In the genomic region with DNA sequence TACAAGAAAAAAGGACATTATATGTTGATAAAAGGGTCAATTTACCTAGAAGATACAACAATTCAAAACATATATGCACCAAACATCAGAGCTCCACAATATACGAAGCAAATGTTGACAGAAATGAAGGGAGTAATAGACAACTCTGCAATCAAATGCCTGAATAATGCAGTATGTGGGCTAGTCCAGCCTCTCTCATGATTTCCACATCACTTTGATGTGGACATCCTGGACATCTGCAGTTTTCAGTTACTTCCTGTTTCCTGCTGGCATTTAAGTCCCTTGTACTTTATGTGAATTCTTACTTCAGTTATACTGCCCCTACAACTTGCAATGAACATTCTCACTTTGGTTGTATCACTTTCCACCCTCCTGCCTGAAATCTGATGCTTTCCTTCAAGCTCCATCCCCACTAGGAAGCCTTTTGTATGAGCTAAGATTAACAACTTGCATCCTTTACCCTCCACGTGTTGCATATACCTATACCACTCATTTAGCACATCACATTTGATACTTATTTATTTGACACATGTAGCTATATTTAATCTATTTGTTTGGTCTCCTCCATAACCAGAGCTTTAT, we compare ENCODE assay signal across 16 cellular contexts. TPM values are rescaled to one million over a fixed set of nuclear protein-coding genes. Genes with fewer than 3 reads are reported as not detected.
A peak's percentile ranks its signal among the peaks of the same experiment; 100 is the strongest.
DNase-seq lines count a peak whose midpoint lies in the region; ATAC-seq and TF ChIP-seq lines count a peak whose summit lies in the region.
"Had no signal": no experiment of that assay in that cellular context is flagged by ENCODE, and none has a peak within 500 bp of the region (broad histone marks: within the 10 kb centered on the region; RNA-seq: fewer than 3 reads in every experiment).

No MANE protein-coding gene starts in this region.

- H3K36me3 Mint-ChIP-seq in CD14-positive monocyte, result peaks cover 3 to 5% of the 10 kb centered on the region in 2 donors
- H3K36me3 Mint-ChIP-seq in activated T-cell treated with anti-CD3 and anti-CD28 coated beads, Interleukin-2, amount 50 U/mL, for 4 hours (ENCODE audit: insufficient read depth), result peaks cover 13% of the 10 kb centered on the region

- TF ChIP-seq CTCF in CD14-positive monocyte (IDR thresholded peaks at IDR 0.05) (no peak), fibroblast of villous mesenchyme (IDR thresholded peaks at IDR 0.05; ENCODE audit: insufficient read depth, low read depth, low read length) (no peak)

- peak overlapping the region in 1 of 2 donors; percentile 68 for H3K4me3 Mint-ChIP-seq in CD14-positive monocyte
- no peak overlapping the region for H3K4me3 Mint-ChIP-seq in activated T-cell treated with anti-CD3 and anti-CD28 coated beads, Interleukin-2, amount 50 U/mL, for 4 hours

- ATAC-seq in HG03520 (IDR thresholded peaks at IDR 0.05; ENCODE audit: unreplicated experiment) (no peak), HG02571 (IDR thresholded peaks at IDR 0.05; ENCODE audit: unreplicated experiment) (no peak)
- no peak for ATAC-seq in activated T-cell treated with anti-CD3 and anti-CD28 coated beads, Interleukin-2, amount 50 U/mL, for 4 hours
- ATAC-seq: GM12878, K562 had no signal

- no peak overlapping the region for H3K4me3 ChIP-seq in fibroblast of villous mesenchyme (ENCODE audit: low read depth, low read length)
- H3K4me3 ChIP-seq: coronary artery, GM12878, K562, transverse colon had no signal

- H3K27me3 Mint-ChIP-seq in CD14-positive monocyte (ENCODE audit: low read depth in 3 of 3), result peaks cover 0 to 2% (median 0%) of the 10 kb centered on the region in 3 donors
- H3K27me3 Mint-ChIP-seq in activated T-cell treated with anti-CD3 and anti-CD28 coated beads, Interleukin-2, amount 50 U/mL, for 4 hours (ENCODE audit: low read depth), result no peaks in the 10 kb centered on the region

- DNase-seq in CD14-positive monocyte (ENCODE audit: low spot score), result no peak
- peak; percentile 60 for DNase-seq in HT1080 (ENCODE audit: low read depth)
- DNase-seq in SIG-M5 (lab: John Stamatoyannopoulos, UW), result peak; percentile 53
- DNase-seq in fibroblast of villous mesenchyme (ENCODE audit: low read depth), result peak; percentile 54
- no peak for DNase-seq in stimulated activated CD4-positive, alpha-beta T cell treated with anti-CD3 and anti-CD28 coated beads, Interleukin-15, amount 100 ng/mL, for 24 hours
- DNase-seq in activated T-cell treated with anti-CD3 and anti-CD28 coated beads, Interleukin-2, amount 50 U/mL, for 4 hours, result no peak
- DNase-seq: activated T-cell treated with anti-CD3 and anti-CD28 coated beads, Interleukin-2, amount 50 U/mL, for 1 hour; DMS79; NCI-H2081 treated with DMSO at 0.1 percent for 48 hours; T-helper 1 cell; transverse colon had no signal

- peaks cover 0 to 4% (median 0%) of the 10 kb centered on the region in 7 donors for H3K9me3 Mint-ChIP-seq in CD14-positive monocyte
- peaks cover 19% of the 10 kb centered on the region for H3K9me3 Mint-ChIP-seq in activated T-cell treated with anti-CD3 and anti-CD28 coated beads, Interleukin-2, amount 50 U/mL, for 4 hours

- H3K4me1 Mint-ChIP-seq in CD14-positive monocyte, result peaks cover 84% of the 10 kb centered on the region
- peaks cover 23% of the 10 kb centered on the region for H3K4me1 Mint-ChIP-seq in activated T-cell treated with anti-CD3 and anti-CD28 coated beads, Interleukin-2, amount 50 U/mL, for 4 hours (ENCODE audit: low read depth)

- intact Hi-C loops in CD14-positive monocyte (cut with micrococcal nuclease), result loop anchor here in 1 of 2 donors (10.0 kb wide), 1 partner anchor 121 kb away; no protein-coding TSS in a partner anchor

- peak overlapping the region; percentile 76 to 90 (median 88) for H3K27ac Mint-ChIP-seq in CD14-positive monocyte

RNA-seq across cellular contexts. Expression of gene DISC1, which starts 36.7 kb away (rescaled TPM):
- polyA plus RNA-seq in CD14-positive monocyte, result 1 to 10 TPM; 5.5 to 5.8 TPM
- total RNA-seq in HT1080 (2014; rRNA removed; shearing (Covaris generic)), result 5.2 and 5.5 TPM in 2 replicates
- 1.8 and 2.5 TPM in 2 replicates for polyA plus RNA-seq in HT1080 (2015; cell fraction: cytosol; rRNA removed)
- 2.6 and 3.7 TPM in 2 replicates for polyA plus RNA-seq in HT1080 (2015; cell fraction: nucleus; rRNA removed)
- total RNA-seq in fibroblast of villous mesenchyme, result 9.9 and 10.0 TPM in 2 replicates
- total RNA-seq in activated T-cell treated with anti-CD3 and anti-CD28 coated beads, Interleukin-2, amount 50 U/mL, for 4 hours, result 1 to 10 TPM in 1 of 3 donors, under 1 TPM in 2; 0.50 to 1.1 (median 0.57) TPM

Comparison
In these comparisons a context has a peak if more than half of its experiments do, and no peak if none do; other contexts are left out.
1. DNase-seq: peak in HT1080 (single experiment), SIG-M5 (single experiment) and fibroblast of villous mesenchyme (single experiment); none in CD14-positive monocyte (single experiment), stimulated activated CD4-positive, alpha-beta T cell treated with anti-CD3 and anti-CD28 coated beads, Interleukin-15, amount 100 ng/mL, for 24 hours (single experiment) and activated T-cell treated with anti-CD3 and anti-CD28 coated beads, Interleukin-2, amount 50 U/mL, for 4 hours (single experiment).